Comparison of ENCODE assay signal across 28 cellular contexts in genomic region chr3:86895202-86895601, GRCh38.
DNase-seq lines count a peak whose midpoint lies in the region; ATAC-seq, FAIRE-seq and TF ChIP-seq lines count a peak whose summit lies in the region.
"Had no signal": no experiment of that assay in that cellular context is flagged by ENCODE, and none has a peak within 500 bp of the region (broad histone marks: within the 10 kb centered on the region; RNA-seq: fewer than 3 reads in every experiment).

No MANE protein-coding gene starts in this region.

- H2AFZ ChIP-seq in HepG2 (ENCODE audit: low read length) (no peak overlapping the region), hepatocyte (no peak overlapping the region)

- H3K4me2 ChIP-seq in HepG2 (ENCODE audit: low read depth, low read length): no peak overlapping the region
- no peak overlapping the region for H3K4me2 ChIP-seq in hepatocyte
- H3K4me2 ChIP-seq: BLaER1 had no signal

- H3K4me1 ChIP-seq in foreskin keratinocyte (no peaks in the 10 kb centered on the region), HepG2 (ENCODE audit: insufficient read depth, low read length) (no peaks in the 10 kb centered on the region), hepatocyte (ENCODE audit: insufficient read depth) (no peaks in the 10 kb centered on the region)
- H3K4me1 ChIP-seq: BLaER1, SJSA1 had no signal

- no peak overlapping the region for H3K9ac ChIP-seq in HepG2 (ENCODE audit: insufficient read depth, low read depth, low read length)
- H3K9ac ChIP-seq: BLaER1 had no signal

- no peak for TF ChIP-seq POLR2A in HepG2 (IDR thresholded peaks at IDR 0.05; ENCODE audit: insufficient read depth in 1 of 2, low read depth in 2 of 2, low read length in 2 of 2)

- H3K9me3 ChIP-seq in HepG2 (ENCODE audit: low read length): no peaks in the 10 kb centered on the region
- H3K9me3 ChIP-seq in hepatocyte (ENCODE audit: low read depth): no peaks in the 10 kb centered on the region
- H3K9me3 ChIP-seq: BLaER1, HAP-1, SJSA1 had no signal

- H3K4me3 ChIP-seq in AG04449 (ENCODE audit: low read depth, low read length) (no peak overlapping the region), bronchial epithelial cell (ENCODE audit: low read depth, low read length) (no peak overlapping the region), HepG2 (replicated peaks in 1 of 3; ENCODE audit: insufficient read depth in 1 of 3, low read depth in 2 of 3, low read length in 3 of 3) (no peak overlapping the region), hepatocyte (no peak overlapping the region)
- H3K4me3 ChIP-seq: BLaER1, HAP-1, K562, SJSA1 had no signal

- ATAC-seq in foreskin keratinocyte: peak; percentile 57
- ATAC-seq in HepG2: no peak
- ATAC-seq: K562, PC-3, Right ventricle myocardium inferior had no signal

- intact Hi-C loops in head of caudate nucleus (cut with DNase I) (no loop called here), HepG2 (cut with micrococcal nuclease; ENCODE audit: unreplicated experiment) (no loop called here)

- in situ Hi-C loops in HepG2 (cut with HindIII; ENCODE audit: extremely low pct_ligation_motif_present, low pct_unique_long_range_greater_than_20kb): no loop called here

- no peaks in the 10 kb centered on the region for H3K9me2 ChIP-seq in hepatocyte (replicated peaks; ENCODE audit: insufficient read depth)

- no peaks in the 10 kb centered on the region for H3K27me3 ChIP-seq in bronchial epithelial cell (ENCODE audit: control insufficient read depth, insufficient read depth, low read length)
- no peaks in the 10 kb centered on the region for H3K27me3 ChIP-seq in foreskin keratinocyte
- H3K27me3 ChIP-seq in HepG2 (ENCODE audit: control insufficient read depth in 1 of 2, insufficient read depth in 2 of 2, low read length in 2 of 2): no peaks in the 10 kb centered on the region
- H3K27me3 ChIP-seq in hepatocyte: no peaks in the 10 kb centered on the region
- H3K27me3 ChIP-seq: BLaER1, SJSA1 had no signal

- no peak for TF ChIP-seq RAD21 in HepG2 (CRISPR knock-in tag; IDR thresholded peaks at IDR 0.05)

- TF ChIP-seq CTCF in AG04449 (IDR thresholded peaks at IDR 0.05; ENCODE audit: insufficient read depth, low read length, missing control alignments): no peak
- TF ChIP-seq CTCF in bronchial epithelial cell (IDR thresholded peaks at IDR 0.05; ENCODE audit: insufficient read depth, low read length, severe bottlenecking): no peak
- TF ChIP-seq CTCF in foreskin keratinocyte (conservative IDR thresholded peaks at IDR 0.05): no peak
- TF ChIP-seq CTCF in HepG2 (CRISPR knock-in tag; IDR thresholded peaks at IDR 0.05): no peak
- no peak for TF ChIP-seq CTCF in hepatocyte (IDR thresholded peaks at IDR 0.05; ENCODE audit: poor library complexity)

- H3K79me2 ChIP-seq in HepG2 (ENCODE audit: insufficient read depth, low read length) (no peaks in the 10 kb centered on the region), hepatocyte (no peaks in the 10 kb centered on the region)

- no TSS peak for BruUV-seq in HepG2 (replicated peaks; lab: Mats Ljungman, UMichigan)

- CTCF ChIA-PET in AG04449 (lab: Yijun Ruan, JAX) (no interaction called here), HepG2 (lab: Yijun Ruan, JAX; ENCODE audit: low intra/inter-chr PET ratio, low total read pairs) (no interaction called here)

- TF ChIP-seq EP300 in HepG2 (IDR thresholded peaks at IDR 0.05; ENCODE audit: low read depth in 2 of 2, low read length in 2 of 2) (no peak), HepG2 (CRISPR knock-in tag; IDR thresholded peaks at IDR 0.05; ENCODE audit: borderline replicate concordance) (no peak)

- DNase-seq in AG04449 (ENCODE audit: low read depth, low spot score): peak; percentile 4
- DNase-seq in HS-5 (ENCODE audit: low read depth): peak; percentile 48
- DNase-seq in bronchial epithelial cell (ENCODE audit: low read depth): peak; percentile 47
- peak in 1 of 2 donors; percentile 41 for DNase-seq in foreskin keratinocyte
- no peak for DNase-seq in head of caudate nucleus
- no peak for DNase-seq in HepG2 (ENCODE audit: low spot score)
- DNase-seq in hepatocyte (ENCODE audit: low spot score): no peak
- DNase-seq in Kasumi-1 (lab: John Stamatoyannopoulos, UW): no peak
- DNase-seq: 8988T; CD4-positive, alpha-beta T cell; DMS53; GDM1; GOT3; MM.1S; NCI-H2029; NCI-H446 treated with DMSO at 0.1 percent for 48 hours; NCI-H526; NCI-H82; NK-92 treated with Interleukin-12 subunit alpha and Interleukin-12 subunit beta, amount 100 ng/mL, for 24 hours; PC-3 had no signal

- H4K20me1 ChIP-seq in HepG2 (ENCODE audit: insufficient read depth, low read length) (no peaks in the 10 kb centered on the region), hepatocyte (ENCODE audit: insufficient read depth, poor library complexity, severe bottlenecking) (no peaks in the 10 kb centered on the region)
- H4K20me1 ChIP-seq: BLaER1 had no signal

- 0% methylated on average over 1 of the region's 1 CpG for WGBS in HepG2 (ENCODE audit: low lambda C conversion rate)
- 97% methylated on average over 1 of the region's 1 CpG for WGBS in hepatocyte (ENCODE audit: low lambda C conversion rate, missing lambda C conversion rate)

- no peak for FAIRE-seq in bronchial epithelial cell (lab: Jason Lieb, UNC)
- no peak for FAIRE-seq in HepG2 (lab: Jason Lieb, UNC)
- FAIRE-seq: D721Med, GM12891, K562 had no signal

- H3K27ac ChIP-seq in foreskin keratinocyte: no peak overlapping the region
- no peak overlapping the region for H3K27ac ChIP-seq in HepG2 (ENCODE audit: extremely low read length, insufficient read depth, low read length)
- H3K27ac ChIP-seq in hepatocyte: no peak overlapping the region
- H3K27ac ChIP-seq: BLaER1, HL-60, SJSA1 had no signal

- POLR2A ChIA-PET in AG04449 (lab: Yijun Ruan, JAX) (no interaction called here), HepG2 (lab: Yijun Ruan, JAX) (no interaction called here)

- no peaks in the 10 kb centered on the region for H3K36me3 ChIP-seq in bronchial epithelial cell (ENCODE audit: control insufficient read depth, insufficient read depth, low read length)
- no peaks in the 10 kb centered on the region for H3K36me3 ChIP-seq in HepG2 (replicated peaks in 1 of 2; ENCODE audit: control insufficient read depth in 1 of 2, insufficient read depth in 2 of 2, low read length in 2 of 2)
- H3K36me3 ChIP-seq in hepatocyte (replicated peaks; ENCODE audit: insufficient read depth, low read depth): no peaks in the 10 kb centered on the region
- H3K36me3 ChIP-seq: BLaER1, HAP-1, SJSA1 had no signal

TF ChIP-seq in HepG2, 621 proteins besides CTCF, POLR2A, EP300 and RAD21 (continues in another document):
- TF ChIP-seq GLMP (CRISPR knock-in tag; IDR thresholded peaks at IDR 0.05; ENCODE audit: borderline replicate concordance) (no peak), YEATS2 (CRISPR knock-in tag; IDR thresholded peaks at IDR 0.05; ENCODE audit: borderline replicate concordance) (no peak), IKZF5 (CRISPR knock-in tag; IDR thresholded peaks at IDR 0.05) (no peak), PAXIP1 (CRISPR knock-in tag; conservative IDR thresholded peaks at IDR 0.05) (no peak), ZNF704 (CRISPR knock-in tag; IDR thresholded peaks at IDR 0.05; ENCODE audit: borderline replicate concordance) (no peak), ZNF850 (CRISPR knock-in tag; conservative IDR thresholded peaks at IDR 0.05) (no peak)

Comparison
In these comparisons a context has a peak if more than half of its experiments do, and no peak if none do; other contexts are left out.
1. DNase-seq: peak in AG04449 (single experiment), HS-5 (single experiment) and bronchial epithelial cell (single experiment); none in head of caudate nucleus (0 of 42), HepG2 (single experiment), hepatocyte (single experiment) and Kasumi-1 (0 of 2).